Comparison of ENCODE assay signal across 8 cellular contexts in the genomic region with DNA sequence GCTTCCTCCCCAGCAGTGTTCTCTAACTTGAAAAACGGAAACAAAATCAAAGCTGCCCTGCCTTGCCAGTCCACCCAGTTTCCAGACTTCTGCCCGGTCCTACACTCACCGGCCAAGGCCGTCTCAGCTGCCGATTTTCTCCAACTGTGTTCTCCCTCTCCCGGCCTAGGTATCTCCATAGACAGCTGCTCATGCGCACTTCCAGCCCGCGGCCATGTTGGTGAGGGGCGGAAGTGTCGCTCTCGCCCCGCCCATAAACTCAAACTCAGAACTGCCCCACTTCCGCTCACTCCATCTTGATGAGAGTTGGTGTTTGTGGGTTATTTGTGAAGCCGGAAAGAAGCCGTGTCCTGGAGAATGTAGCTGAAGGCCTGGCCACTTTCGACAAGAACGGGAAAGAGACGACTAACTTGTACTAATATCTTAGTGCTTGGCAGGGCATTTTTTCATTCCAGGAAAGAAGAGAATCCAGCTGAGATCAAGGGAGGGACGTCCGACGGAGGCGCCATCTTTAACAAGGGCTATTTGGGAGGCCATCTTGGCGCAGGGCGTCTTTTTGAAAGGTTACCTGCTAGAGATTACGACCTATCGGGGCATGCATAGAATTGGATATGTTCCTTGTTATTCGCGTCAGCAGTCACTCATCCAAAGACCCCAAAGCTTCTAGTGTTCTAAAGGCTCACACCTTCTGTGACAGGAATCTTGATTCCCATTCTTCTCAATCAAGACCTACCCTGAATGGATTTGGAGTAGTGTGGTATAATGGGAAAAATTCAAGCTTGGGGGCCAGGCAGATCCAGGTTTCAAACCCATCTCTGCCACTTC. TPM values are rescaled to one million over a fixed set of nuclear protein-coding genes. Genes with fewer than 3 reads are reported as not detected.
DNase-seq lines count a peak whose midpoint lies in the region; ATAC-seq lines count a peak whose summit lies in the region.

A gene with protein sequence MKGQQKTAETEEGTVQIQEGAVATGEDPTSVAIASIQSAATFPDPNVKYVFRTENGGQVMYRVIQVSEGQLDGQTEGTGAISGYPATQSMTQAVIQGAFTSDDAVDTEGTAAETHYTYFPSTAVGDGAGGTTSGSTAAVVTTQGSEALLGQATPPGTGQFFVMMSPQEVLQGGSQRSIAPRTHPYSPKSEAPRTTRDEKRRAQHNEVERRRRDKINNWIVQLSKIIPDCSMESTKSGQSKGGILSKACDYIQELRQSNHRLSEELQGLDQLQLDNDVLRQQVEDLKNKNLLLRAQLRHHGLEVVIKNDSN (minus strand): TSS at position 229 of the 825 bp plus-strand sequence. CDS start 2,702 bp downstream, outside the sequence.

- peak within 1 kb of the TSS; percentile 91 for H2AFZ ChIP-seq in GM23248

- H3K27me3 ChIP-seq in GM23248 (replicated peaks; ENCODE audit: insufficient read depth): no peaks in the 10 kb centered on the region
- no peaks in the 10 kb centered on the region for H3K27me3 ChIP-seq in naive thymus-derived CD4-positive, alpha-beta T cell (ENCODE audit: control insufficient read depth in 2 of 2, insufficient read depth in 2 of 2, low read length in 2 of 2)

- H3K27me3 Mint-ChIP-seq in activated T-helper 1 cell treated with anti-CD3 and anti-CD28 coated beads, Interleukin-12 subunit alpha, Interleukin-12 subunit beta, Interleukin-2, Interleukin-4 antibody, amounts not matched to agents 30 ng/mL and 10 ng/mL and 1 ng/mL, durations not matched to agents 14 hours and 24 hours and 36 hours (ENCODE audit: insufficient read depth): no peaks in the 10 kb centered on the region
- H3K27me3 Mint-ChIP-seq in naive thymus-derived CD4-positive, alpha-beta T cell: no peaks in the 10 kb centered on the region
- no peaks in the 10 kb centered on the region for H3K27me3 Mint-ChIP-seq in stimulated activated naive B cell treated with anti-CD40 and anti-IgM and Interleukin-4, amounts not matched to agents 10 μg/mL and 1 μg/mL and 100 μg/mL, for 72 hours

- ATAC-seq in naive thymus-derived CD4-positive, alpha-beta T cell: peak; percentile 89
- ATAC-seq in stimulated activated naive B cell treated with anti-CD40 and anti-IgM and Interleukin-4, amounts not matched to agents 10 μg/mL and 1 μg/mL and 100 μg/mL, for 72 hours (replicated peaks): peak; percentile 75 to 80

- peak within 1 kb of the TSS; percentile 93 for H3K27ac ChIP-seq in GM23248
- peak within 1 kb of the TSS; percentile 92 for H3K27ac ChIP-seq in naive thymus-derived CD4-positive, alpha-beta T cell (ENCODE audit: low read depth, low read length)

- peak within 1 kb of the TSS; percentile 83 for H3K4me2 ChIP-seq in GM23248 (ENCODE audit: unreplicated experiment)

- H3K9me3 Mint-ChIP-seq in activated T-helper 1 cell treated with anti-CD3 and anti-CD28 coated beads, Interleukin-12 subunit alpha, Interleukin-12 subunit beta, Interleukin-2, Interleukin-4 antibody, amounts not matched to agents 30 ng/mL and 10 ng/mL and 1 ng/mL, durations not matched to agents 14 hours and 24 hours and 36 hours: peaks cover 4% of the 10 kb centered on the region
- no peaks in the 10 kb centered on the region for H3K9me3 Mint-ChIP-seq in naive thymus-derived CD4-positive, alpha-beta T cell
- H3K9me3 Mint-ChIP-seq in stimulated activated naive B cell treated with anti-CD40 and anti-IgM and Interleukin-4, amounts not matched to agents 10 μg/mL and 1 μg/mL and 100 μg/mL, for 72 hours: no peaks in the 10 kb centered on the region

- no peaks in the 10 kb centered on the region for H3K9me2 ChIP-seq in GM23248 (ENCODE audit: insufficient read depth)

- CTCF ChIA-PET in naive thymus-derived CD4-positive, alpha-beta T cell (lab: Charles Lee): interaction anchor here (0.5 to 3.7 kb wide), 9 partner anchors 15 to 120 kb away, joined by 3 to 42 read pairs (median 3); a partner anchor contains a TSS

- H3F3A ChIP-seq in GM23248 (ENCODE audit: insufficient read depth): peaks cover 16% of the 10 kb centered on the region; the same call in 1 of the 2 replicates

- peaks cover 12% of the 10 kb centered on the region for H3K4me1 ChIP-seq in GM23248 (ENCODE audit: insufficient read depth)
- H3K4me1 ChIP-seq in naive thymus-derived CD4-positive, alpha-beta T cell (ENCODE audit: control insufficient read depth in 2 of 2, insufficient read depth in 2 of 2, low read length in 2 of 2): peaks cover 17 to 23% of the 10 kb centered on the region in 2 donors

- no peaks in the 10 kb centered on the region for H3K9me3 ChIP-seq in GM23248 (ENCODE audit: low read depth)
- no peaks in the 10 kb centered on the region for H3K9me3 ChIP-seq in naive thymus-derived CD4-positive, alpha-beta T cell (ENCODE audit: control insufficient read depth in 2 of 3, low read length in 3 of 3)

- H3K4me3 ChIP-seq in GM23248: peak within 1 kb of the TSS; percentile 91
- peak within 1 kb of the TSS; percentile 93 for H3K4me3 ChIP-seq in naive thymus-derived CD4-positive, alpha-beta T cell (ENCODE audit: low read length)

- no peaks in the 10 kb centered on the region for H4K20me1 ChIP-seq in GM23248 (ENCODE audit: insufficient read depth)

- peak within 1 kb of the TSS; percentile 94 for H3K4me3 Mint-ChIP-seq in activated T-helper 1 cell treated with anti-CD3 and anti-CD28 coated beads, Interleukin-12 subunit alpha, Interleukin-12 subunit beta, Interleukin-2, Interleukin-4 antibody, amounts not matched to agents 30 ng/mL and 10 ng/mL and 1 ng/mL, durations not matched to agents 14 hours and 24 hours and 36 hours
- H3K4me3 Mint-ChIP-seq in naive thymus-derived CD4-positive, alpha-beta T cell: peak within 1 kb of the TSS; percentile 93 to 100 (median 97)
- peak within 1 kb of the TSS; percentile 91 to 97 for H3K4me3 Mint-ChIP-seq in stimulated activated naive B cell treated with anti-CD40 and anti-IgM and Interleukin-4, amounts not matched to agents 10 μg/mL and 1 μg/mL and 100 μg/mL, for 72 hours

- peak within 1 kb of the TSS; percentile 92 for H3K9ac ChIP-seq in GM23248

- H3K36me3 ChIP-seq in GM23248 (ENCODE audit: low read depth): 0 out of 2 replicates have a peak, but pooled peaks cover 3% of the 10 kb centered on the region
- peaks cover 19 to 63% (median 19%) of the 10 kb centered on the region in 3 experiments for H3K36me3 ChIP-seq in naive thymus-derived CD4-positive, alpha-beta T cell (ENCODE audit: control insufficient read depth in 2 of 3, insufficient read depth in 3 of 3, low read length in 3 of 3)

- H3K36me3 Mint-ChIP-seq in activated T-helper 1 cell treated with anti-CD3 and anti-CD28 coated beads, Interleukin-12 subunit alpha, Interleukin-12 subunit beta, Interleukin-2, Interleukin-4 antibody, amounts not matched to agents 30 ng/mL and 10 ng/mL and 1 ng/mL, durations not matched to agents 14 hours and 24 hours and 36 hours (ENCODE audit: low read depth): peaks cover 40% of the 10 kb centered on the region
- peaks cover 15 to 52% (median 19%) of the 10 kb centered on the region in 5 donors for H3K36me3 Mint-ChIP-seq in naive thymus-derived CD4-positive, alpha-beta T cell
- peaks cover 34 to 66% of the 10 kb centered on the region in 2 donors for H3K36me3 Mint-ChIP-seq in stimulated activated naive B cell treated with anti-CD40 and anti-IgM and Interleukin-4, amounts not matched to agents 10 μg/mL and 1 μg/mL and 100 μg/mL, for 72 hours

- peaks cover 55% of the 10 kb centered on the region for H3K4me1 Mint-ChIP-seq in activated T-helper 1 cell treated with anti-CD3 and anti-CD28 coated beads, Interleukin-12 subunit alpha, Interleukin-12 subunit beta, Interleukin-2, Interleukin-4 antibody, amounts not matched to agents 30 ng/mL and 10 ng/mL and 1 ng/mL, durations not matched to agents 14 hours and 24 hours and 36 hours (ENCODE audit: low read depth)
- peaks cover 41 to 54% (median 49%) of the 10 kb centered on the region in 7 donors for H3K4me1 Mint-ChIP-seq in naive thymus-derived CD4-positive, alpha-beta T cell
- peaks cover 46 to 61% of the 10 kb centered on the region in 2 donors for H3K4me1 Mint-ChIP-seq in stimulated activated naive B cell treated with anti-CD40 and anti-IgM and Interleukin-4, amounts not matched to agents 10 μg/mL and 1 μg/mL and 100 μg/mL, for 72 hours

- intact Hi-C loops in activated T-helper 1 cell treated with anti-CD3 and anti-CD28 coated beads, Interleukin-12 subunit alpha, Interleukin-12 subunit beta, Interleukin-2, Interleukin-4 antibody, amounts not matched to agents 30 ng/mL and 10 ng/mL and 1 ng/mL, durations not matched to agents 14 hours and 24 hours and 36 hours (cut with micrococcal nuclease): loop anchor here (1.0 to 10.0 kb wide), 9 partner anchors 8 to 1121 kb away; a partner anchor contains a TSS
- intact Hi-C loops in naive thymus-derived CD4-positive, alpha-beta T cell (cut with micrococcal nuclease): loop anchor here (1.0 to 10.0 kb wide), 12 partner anchors 22 to 781 kb away; a partner anchor contains a TSS

- peak; percentile 96 for DNase-seq in DMS79 treated with DMSO at 0.1 percent for 48 hours (lab: John Stamatoyannopoulos, UW)
- peak; percentile 98 for DNase-seq in GM23248
- peak; percentile 96 to 98 for DNase-seq in Kasumi-1 (lab: John Stamatoyannopoulos, UW)
- peak; percentile 93 for DNase-seq in RPMI7951 (ENCODE audit: low read depth)
- peak; percentile 92 for DNase-seq in activated T-helper 1 cell treated with anti-CD3 and anti-CD28 coated beads, Interleukin-12 subunit alpha, Interleukin-12 subunit beta, Interleukin-2, Interleukin-4 antibody, amounts not matched to agents 30 ng/mL and 10 ng/mL and 1 ng/mL, durations not matched to agents 14 hours and 24 hours and 36 hours (ENCODE audit: low spot score)
- peak; percentile 93 for DNase-seq in fibroblast of gingiva (ENCODE audit: low read depth)
- peak; percentile 84 to 96 (median 93) for DNase-seq in naive thymus-derived CD4-positive, alpha-beta T cell
- DNase-seq in stimulated activated naive B cell treated with anti-CD40 and anti-IgM and Interleukin-4, amounts not matched to agents 10 μg/mL and 1 μg/mL and 100 μg/mL, for 72 hours: peak; percentile 90

- POLR2A ChIA-PET in naive thymus-derived CD4-positive, alpha-beta T cell (lab: Charles Lee): interaction anchor here (0.5 to 16.0 kb wide), 39 partner anchors 8 to 769 kb away, joined by 3 to 377 read pairs (median 5); a partner anchor contains a TSS

- peak within 1 kb of the TSS; percentile 97 for H3K27ac Mint-ChIP-seq in activated T-helper 1 cell treated with anti-CD3 and anti-CD28 coated beads, Interleukin-12 subunit alpha, Interleukin-12 subunit beta, Interleukin-2, Interleukin-4 antibody, amounts not matched to agents 30 ng/mL and 10 ng/mL and 1 ng/mL, durations not matched to agents 14 hours and 24 hours and 36 hours
- peak within 1 kb of the TSS; percentile 92 to 100 (median 99) for H3K27ac Mint-ChIP-seq in naive thymus-derived CD4-positive, alpha-beta T cell
- H3K27ac Mint-ChIP-seq in stimulated activated naive B cell treated with anti-CD40 and anti-IgM and Interleukin-4, amounts not matched to agents 10 μg/mL and 1 μg/mL and 100 μg/mL, for 72 hours: peak within 1 kb of the TSS; percentile 100

- 1% methylated on average over 28 to 29 of the region's 29 CpGs for WGBS in GM23248 (ENCODE audit: low coverage in 1 of 2, low lambda C conversion rate in 2 of 2, missing lambda C conversion rate in 2 of 2), 2 experiments

- peaks cover 35% of the 10 kb centered on the region for H3K79me2 ChIP-seq in GM23248 (ENCODE audit: insufficient read depth)

- in situ Hi-C loops in GM23248 (cut with MboI): loop anchor here (5.0 kb wide), 1 partner anchor 51 kb away; a partner anchor contains a TSS

RNA-seq across cellular contexts. Expression of the gene that starts here (rescaled TPM):
- 53.2 and 68.4 TPM in 2 replicates for total RNA-seq in GM23248 (2014; rRNA removed; shearing (Covaris generic))
- polyA plus RNA-seq in GM23248 (2016; fragmentation: Nextera tagmentation; extraction: Ambion mirVana): 12.2 and 17.1 TPM in 2 replicates
- 63.3 and 67.3 TPM in 2 replicates for total RNA-seq in RPMI7951 (2014; rRNA removed; shearing (Covaris generic))
- total RNA-seq in activated T-helper 1 cell treated with anti-CD3 and anti-CD28 coated beads, Interleukin-12 subunit alpha, Interleukin-12 subunit beta, Interleukin-2, Interleukin-4 antibody, amounts not matched to agents 30 ng/mL and 10 ng/mL and 1 ng/mL, durations not matched to agents 14 hours and 24 hours and 36 hours: 50.6 and 51.5 TPM in 2 replicates
- total RNA-seq in naive thymus-derived CD4-positive, alpha-beta T cell: 100 to 1,000 TPM in 1 of 5 experiments, 10 to 100 TPM in 4; 71.6 to 115 (median 91.7) TPM
- 1 to 10 TPM; 3.9 to 5.5 TPM for polyA plus RNA-seq in naive thymus-derived CD4-positive, alpha-beta T cell

Comparison
In these comparisons a context has a peak if more than half of its experiments do, and no peak if none do; other contexts are left out.
1. Peak in every context shown above with its lines: DNase-seq, ATAC-seq, H3K4me3 ChIP-seq and H3K27ac ChIP-seq.